Comparison of ENCODE assay signal across 1 cellular context in genomic region chr21:26966360-26966977, GRCh38.
TF ChIP-seq lines count a peak whose summit lies in the region.

No MANE protein-coding gene starts in this region.

TF ChIP-seq in GM23338, 12 proteins besides CTCF, POLR2A, EP300 and RAD21 (continued from another document):
- TF ChIP-seq ETS1 (IDR thresholded peaks at IDR 0.05): no peak
- TF ChIP-seq JUNB (IDR thresholded peaks at IDR 0.05; ENCODE audit: unreplicated experiment): no peak
- no peak for TF ChIP-seq ZNF331 (CRISPR knock-in tag; IDR thresholded peaks at IDR 0.05; ENCODE audit: low read depth)
- no peak for TF ChIP-seq REST (IDR thresholded peaks at IDR 0.05; ENCODE audit: unreplicated experiment)
